Comparison of ENCODE assay signal across 26 cellular contexts in genomic region chr6:134797400-134798113, GRCh38.
DNase-seq lines count a peak whose midpoint lies in the region; ATAC-seq, FAIRE-seq and TF ChIP-seq lines count a peak whose summit lies in the region.
"Had no signal": no experiment of that assay in that cellular context is flagged by ENCODE, and none has a peak within 500 bp of the region (broad histone marks: within the 10 kb centered on the region; RNA-seq: fewer than 3 reads in every experiment).

No MANE protein-coding gene starts in this region.

- H4K20me1 ChIP-seq in GM23338 (replicated peaks; ENCODE audit: insufficient read depth) (no peaks in the 10 kb centered on the region), K562 (replicated peaks; ENCODE audit: control insufficient read depth, insufficient read depth, low read length) (no peaks in the 10 kb centered on the region)
- H4K20me1 ChIP-seq: BLaER1 treated with 17β-estradiol and CSF1 and Interleukin-3, amounts not matched to agents 10 nM and 100 nM had no signal

- TF ChIP-seq POLR2A in K562 (conservative IDR thresholded peaks at IDR 0.05), result no peak

- WGBS in K562 (ENCODE audit: insufficient coverage, low coverage, missing lambda C conversion rate), result 0% methylated on average over 7 of the region's 7 CpGs

- peaks cover 4% of the 10 kb centered on the region; the same call in 2 of the 3 replicates for H3K9me3 Mint-ChIP-seq in GM23338

- TF ChIP-seq RAD21 in K562 (CRISPR knock-in tag; conservative IDR thresholded peaks at IDR 0.05 in 1 of 2, IDR thresholded peaks at IDR 0.05 in 1 of 2), result no peak

- CTCF ChIA-PET in K562 (lab: Yijun Ruan, JAX; ENCODE audit: low intra/inter-chr PET ratio), result no interaction called here

- H3K36me3 ChIP-seq in GM23338 (ENCODE audit: insufficient read depth) (no peaks in the 10 kb centered on the region), K562 (ENCODE audit: control insufficient read depth, insufficient read depth, low read length) (no peaks in the 10 kb centered on the region), left ventricle myocardium inferior (no peaks in the 10 kb centered on the region)
- H3K36me3 ChIP-seq: BLaER1 treated with 17β-estradiol and CSF1 and Interleukin-3, amounts not matched to agents 10 nM and 100 nM had no signal

- DNase-seq in GM23338 (ENCODE audit: low spot score) (no peak), K562 (ENCODE audit: extremely low read depth in 1 of 4, low spot score in 3 of 4) (no peak), left ventricle myocardium inferior (no peak), retinal pigment epithelial cell (ENCODE audit: low read depth) (peak; percentile 79), HCEC 1CT (no peak), GM10266 (ENCODE audit: extremely low spot score) (no peak), NCI-H510A (lab: John Stamatoyannopoulos, UW) (no peak)
- DNase-seq in activated CD8-positive, alpha-beta memory T cell treated with anti-CD3 and anti-CD28 coated beads, Interleukin-2, amount 50 U/mL, for 48 hours, result no peak
- DNase-seq: Calu3; CD8-positive, alpha-beta T cell; EL; HFFc6; KG1; MV-4-11; NCI-H1417; NCI-H187; NCI-H2107; NCI-H2227 treated with DMSO at 0.1 percent for 48 hours; NCI-H524; NCI-H82; SIG-M5 had no signal

- H3F3A ChIP-seq in GM23338 (replicated peaks; ENCODE audit: low read depth), result no peaks in the 10 kb centered on the region

- H3K79me2 ChIP-seq in GM23338 (replicated peaks; ENCODE audit: insufficient read depth) (no peaks in the 10 kb centered on the region), K562 (ENCODE audit: control insufficient read depth, insufficient read depth, low read length) (no peaks in the 10 kb centered on the region)

- H3K4me3 ChIP-seq in GM23338 (no peak overlapping the region), K562 (no peak overlapping the region), left ventricle myocardium inferior (no peak overlapping the region), retinal pigment epithelial cell (ENCODE audit: low read length) (no peak overlapping the region)
- H3K4me3 ChIP-seq: A549; BLaER1 treated with 17β-estradiol and CSF1 and Interleukin-3, amounts not matched to agents 10 nM and 100 nM had no signal

- H3K4me2 ChIP-seq in GM23338 (no peak overlapping the region), K562 (ENCODE audit: insufficient read depth, low read length) (no peak overlapping the region)
- H3K4me2 ChIP-seq: A549; BLaER1 treated with 17β-estradiol and CSF1 and Interleukin-3, amounts not matched to agents 10 nM and 100 nM had no signal

- ATAC-seq in GM23338, result no peak
- no peak for ATAC-seq in K562
- ATAC-seq: A549; CD8-positive, alpha-beta T cell; HepG2 had no signal

- H3K9ac ChIP-seq in K562 (ENCODE audit: insufficient read depth in 1 of 2, low read depth in 2 of 2, low read length in 2 of 2), result no peak overlapping the region
- H3K9ac ChIP-seq: BLaER1 treated with 17β-estradiol and CSF1 and Interleukin-3, amounts not matched to agents 10 nM and 100 nM had no signal

- H2AFZ ChIP-seq in GM23338 (peak overlapping the region; percentile 60; the same call in 1 of the 2 replicates), K562 (ENCODE audit: low read depth, low read length) (no peak overlapping the region)

- no peaks in the 10 kb centered on the region for H3K9me3 ChIP-seq in K562 (replicated peaks; ENCODE audit: control insufficient read depth, insufficient read depth, low read depth, low read length)
- peaks cover 20% of the 10 kb centered on the region for H3K9me3 ChIP-seq in left ventricle myocardium inferior (replicated peaks)
- H3K9me3 ChIP-seq: A549 had no signal

- no peaks in the 10 kb centered on the region for H3K9me2 ChIP-seq in GM23338 (ENCODE audit: insufficient read depth)

- no peaks in the 10 kb centered on the region for H3K27me3 ChIP-seq in GM23338 (ENCODE audit: insufficient read depth)
- peaks cover 5 to 8% of the 10 kb centered on the region in 2 experiments; a peak in 3 of 5 replicates for H3K27me3 ChIP-seq in K562 (ENCODE audit: control insufficient read depth in 2 of 2, insufficient read depth in 2 of 2, low read length in 2 of 2)
- no peaks in the 10 kb centered on the region for H3K27me3 ChIP-seq in left ventricle myocardium inferior (ENCODE audit: low read depth)
- H3K27me3 ChIP-seq: BLaER1 treated with 17β-estradiol and CSF1 and Interleukin-3, amounts not matched to agents 10 nM and 100 nM had no signal

- no peak overlapping the region for H3K27ac Mint-ChIP-seq in GM23338
- H3K27ac Mint-ChIP-seq: CD8-positive, alpha-beta T cell; HFFc6 had no signal

- 0 out of 2 replicates have a peak, but pooled peaks cover 4% of the 10 kb centered on the region for H3K4me1 ChIP-seq in GM23338 (ENCODE audit: insufficient read depth)
- H3K4me1 ChIP-seq in K562 (replicated peaks in 1 of 2; ENCODE audit: control insufficient read depth in 2 of 2, insufficient read depth in 2 of 2, low read length in 2 of 2), result no peaks in the 10 kb centered on the region
- peaks cover 23% of the 10 kb centered on the region for H3K4me1 ChIP-seq in left ventricle myocardium inferior
- H3K4me1 ChIP-seq: A549; BLaER1 treated with 17β-estradiol and CSF1 and Interleukin-3, amounts not matched to agents 10 nM and 100 nM had no signal

- BruUV-seq in K562 (replicated peaks; lab: Mats Ljungman, UMichigan), result no TSS peak

- no peaks in the 10 kb centered on the region for H3K9me1 ChIP-seq in K562 (ENCODE audit: control insufficient read depth, insufficient read depth, low read length)

- H3K27ac ChIP-seq in GM23338 (ENCODE audit: low read depth), result no peak overlapping the region
- H3K27ac ChIP-seq in K562 (ENCODE audit: extremely low read depth, low read depth, low read length), result no peak overlapping the region
- H3K27ac ChIP-seq in left ventricle myocardium inferior (replicated peaks), result peak overlapping the region; percentile 73
- H3K27ac ChIP-seq: A549; BLaER1 treated with 17β-estradiol and CSF1 and Interleukin-3, amounts not matched to agents 10 nM and 100 nM had no signal

- peaks cover 8% of the 10 kb centered on the region; the same call in 2 of the 3 replicates for H3K4me1 Mint-ChIP-seq in GM23338

- peak; percentile 59 for FAIRE-seq in K562 (lab: Jason Lieb, UNC)
- FAIRE-seq: A549, GM12891, GM18507, HepG2 had no signal

- POLR2A ChIA-PET in K562 (lab: Yijun Ruan, JAX), result no interaction called here

- no peaks in the 10 kb centered on the region; the same call in 1 of the 3 replicates for H3K36me3 Mint-ChIP-seq in GM23338 (ENCODE audit: low read depth)
- H3K36me3 Mint-ChIP-seq: CD8-positive, alpha-beta T cell had no signal

- intact Hi-C loops in K562 (cut with micrococcal nuclease), result no loop called here
- intact Hi-C loops in left ventricle myocardium inferior (cut with micrococcal nuclease), result no loop called here

- TF ChIP-seq EP300 in K562 (IDR thresholded peaks at IDR 0.05; ENCODE audit: low read length), result no peak

- H3K4me3 Mint-ChIP-seq in GM23338, result no peak overlapping the region
- H3K4me3 Mint-ChIP-seq: CD8-positive, alpha-beta T cell; HFFc6 had no signal

- in situ Hi-C loops in K562 (cut with MboI), result no loop called here

- no peaks in the 10 kb centered on the region for H3K27me3 Mint-ChIP-seq in GM23338 (ENCODE audit: insufficient read depth, low read depth, poor library complexity)

- TF ChIP-seq CTCF in GM23338 (conservative IDR thresholded peaks at IDR 0.05; ENCODE audit: low read depth in 2 of 2), result no peak
- no peak for TF ChIP-seq CTCF in K562 (IDR thresholded peaks at IDR 0.05 in 2 of 3, conservative IDR thresholded peaks at IDR 0.05 in 1 of 3; ENCODE audit: insufficient read depth in 2 of 3, low read depth in 1 of 3, low read length in 3 of 3)
- no peak for TF ChIP-seq CTCF in left ventricle myocardium inferior (IDR thresholded peaks at IDR 0.05; ENCODE audit: borderline replicate concordance)
- no peak for TF ChIP-seq CTCF in retinal pigment epithelial cell (conservative IDR thresholded peaks at IDR 0.05; ENCODE audit: low read depth, low read length)
- TF ChIP-seq CTCF in GM10266 (IDR thresholded peaks at IDR 0.05; ENCODE audit: control insufficient read depth, insufficient read depth, low read depth, missing control alignments), result no peak

TF ChIP-seq in GM23338, 12 proteins besides CTCF, POLR2A, EP300 and RAD21 (continues in another document):
- TF ChIP-seq STAT1 (IDR thresholded peaks at IDR 0.05; ENCODE audit: unreplicated experiment) (no peak), ZNF114 (CRISPR knock-in tag; IDR thresholded peaks at IDR 0.05) (no peak)

TF ChIP-seq in K562, 482 proteins besides CTCF, POLR2A, EP300 and RAD21:
- TF ChIP-seq MEIS2 (IDR thresholded peaks at IDR 0.05; ENCODE audit: partially characterized antibody), result peak; percentile 59
- TF ChIP-seq PKNOX1 (IDR thresholded peaks at IDR 0.05), result peak; percentile 52
- TF ChIP-seq XRCC3 (IDR thresholded peaks at IDR 0.05), result no peak
- TF ChIP-seq, protein P1, sequence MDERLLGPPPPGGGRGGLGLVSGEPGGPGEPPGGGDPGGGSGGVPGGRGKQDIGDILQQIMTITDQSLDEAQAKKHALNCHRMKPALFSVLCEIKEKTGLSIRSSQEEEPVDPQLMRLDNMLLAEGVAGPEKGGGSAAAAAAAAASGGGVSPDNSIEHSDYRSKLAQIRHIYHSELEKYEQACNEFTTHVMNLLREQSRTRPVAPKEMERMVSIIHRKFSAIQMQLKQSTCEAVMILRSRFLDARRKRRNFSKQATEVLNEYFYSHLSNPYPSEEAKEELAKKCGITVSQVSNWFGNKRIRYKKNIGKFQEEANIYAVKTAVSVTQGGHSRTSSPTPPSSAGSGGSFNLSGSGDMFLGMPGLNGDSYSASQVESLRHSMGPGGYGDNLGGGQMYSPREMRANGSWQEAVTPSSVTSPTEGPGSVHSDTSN (CRISPR knock-in tag; IDR thresholded peaks at IDR 0.05; ENCODE audit: low read depth), result no peak
- TF ChIP-seq, protein P1 (tag; conservative IDR thresholded peaks at IDR 0.05; ENCODE audit: low read depth), result peak; percentile 94
- TF ChIP-seq ZNF140 (CRISPR knock-in tag; IDR thresholded peaks at IDR 0.05), result no peak
